In genomic region chr9:112764344-112764743, GRCh38 we compare ENCODE assay signal across 13 cellular contexts. TPM values are rescaled to one million over a fixed set of nuclear protein-coding genes. Genes with fewer than 3 reads are reported as not detected.
DNase-seq lines count a peak whose midpoint lies in the region; ATAC-seq, FAIRE-seq and TF ChIP-seq lines count a peak whose summit lies in the region.
"Had no signal": no experiment of that assay in that cellular context is flagged by ENCODE, and none has a peak within 500 bp of the region (broad histone marks: within the 10 kb centered on the region; RNA-seq: fewer than 3 reads in every experiment).

No MANE protein-coding gene starts in this region.

- H3K4me3 ChIP-seq in fibroblast of villous mesenchyme (ENCODE audit: low read depth, low read length), result no peak overlapping the region
- H3K4me3 ChIP-seq: sigmoid colon had no signal

- FAIRE-seq in H54 (lab: Jason Lieb, UNC), result peak; percentile 91
- FAIRE-seq: frontal cortex, TTC549 had no signal

- TF ChIP-seq CTCF in fibroblast of villous mesenchyme (IDR thresholded peaks at IDR 0.05; ENCODE audit: insufficient read depth, low read depth, low read length), result no peak
- TF ChIP-seq CTCF in progenitor cell of endocrine pancreas (IDR thresholded peaks at IDR 0.05; ENCODE audit: unreplicated experiment), result no peak

- DNase-seq in H54 (ENCODE audit: insufficient read length, low spot score) (peak; percentile 35), SW480 (ENCODE audit: low spot score) (peak; percentile 27), fibroblast of villous mesenchyme (ENCODE audit: low read depth) (peak; percentile 62), progenitor cell of endocrine pancreas (ENCODE audit: low spot score, unreplicated experiment) (no peak)
- DNase-seq in natural killer cell treated with Interleukin-12 subunit alpha and Interleukin-12 subunit beta and Interleukin-15 and Interleukin-18, amount 100 ng/mL, for 72 hours (ENCODE audit: low spot score), result no peak
- DNase-seq in activated CD4-positive, CD25-positive, alpha-beta regulatory T cell (lab: John Stamatoyannopoulos, UW), result no peak
- DNase-seq in activated T-cell treated with anti-CD3 and anti-CD28 coated beads, Interleukin-2, amount 50 U/mL, for 48 hours, result no peak
- DNase-seq: NCI-H2107, PC-3, sigmoid colon had no signal

- no peak for TF ChIP-seq POLR2A in H54 (IDR thresholded peaks at IDR 0.05; ENCODE audit: low read depth, low read length)

- no peak overlapping the region for H3K4me3 Mint-ChIP-seq in progenitor cell of endocrine pancreas (ENCODE audit: low read depth)
- H3K4me3 Mint-ChIP-seq in natural killer cell treated with Interleukin-12 subunit alpha and Interleukin-12 subunit beta and Interleukin-15 and Interleukin-18, amount 100 ng/mL, for 72 hours, result no peak overlapping the region

- peaks cover 7% of the 10 kb centered on the region for H3K9me3 Mint-ChIP-seq in progenitor cell of endocrine pancreas (ENCODE audit: low read depth)
- H3K9me3 Mint-ChIP-seq in natural killer cell treated with Interleukin-12 subunit alpha and Interleukin-12 subunit beta and Interleukin-15 and Interleukin-18, amount 100 ng/mL, for 72 hours, result no peaks in the 10 kb centered on the region

- no peaks in the 10 kb centered on the region for H3K27me3 Mint-ChIP-seq in progenitor cell of endocrine pancreas
- H3K27me3 Mint-ChIP-seq in natural killer cell treated with Interleukin-12 subunit alpha and Interleukin-12 subunit beta and Interleukin-15 and Interleukin-18, amount 100 ng/mL, for 72 hours, result peaks cover 7% of the 10 kb centered on the region in 2 donors

- ATAC-seq in natural killer cell treated with Interleukin-12 subunit alpha and Interleukin-12 subunit beta and Interleukin-15 and Interleukin-18, amount 100 ng/mL, for 72 hours, result no peak
- ATAC-seq in HG03196 (IDR thresholded peaks at IDR 0.05; ENCODE audit: unreplicated experiment), result no peak
- ATAC-seq: PC-3 had no signal

- H3K4me1 Mint-ChIP-seq in progenitor cell of endocrine pancreas (ENCODE audit: low read depth), result peaks cover 18% of the 10 kb centered on the region
- peaks cover 35 to 38% of the 10 kb centered on the region in 2 donors for H3K4me1 Mint-ChIP-seq in natural killer cell treated with Interleukin-12 subunit alpha and Interleukin-12 subunit beta and Interleukin-15 and Interleukin-18, amount 100 ng/mL, for 72 hours (ENCODE audit: low read depth in 2 of 2)

- H3K27ac Mint-ChIP-seq in progenitor cell of endocrine pancreas, result peak overlapping the region; percentile 21
- H3K27ac Mint-ChIP-seq in natural killer cell treated with Interleukin-12 subunit alpha and Interleukin-12 subunit beta and Interleukin-15 and Interleukin-18, amount 100 ng/mL, for 72 hours, result no peak overlapping the region

- peaks cover 3% of the 10 kb centered on the region for H3K36me3 Mint-ChIP-seq in progenitor cell of endocrine pancreas (ENCODE audit: insufficient read depth)
- H3K36me3 Mint-ChIP-seq in natural killer cell treated with Interleukin-12 subunit alpha and Interleukin-12 subunit beta and Interleukin-15 and Interleukin-18, amount 100 ng/mL, for 72 hours, result peaks cover 15% of the 10 kb centered on the region

RNA-seq across cellular contexts. Expression of gene SNX30, which starts 13.8 kb away (rescaled TPM):
- 27.6 and 27.7 TPM in 2 replicates for total RNA-seq in fibroblast of villous mesenchyme
- 12.9 and 13.4 TPM in 2 replicates for total RNA-seq in progenitor cell of endocrine pancreas
- total RNA-seq in natural killer cell treated with Interleukin-12 subunit alpha and Interleukin-12 subunit beta and Interleukin-15 and Interleukin-18, amount 100 ng/mL, for 72 hours, result 1 to 10 TPM; 6.1 to 6.2 TPM

RNA-seq across cellular contexts. Expression of gene INIP, which starts 46.4 kb away (rescaled TPM):
- total RNA-seq in fibroblast of villous mesenchyme (12.9 and 23.3 TPM in 2 replicates), progenitor cell of endocrine pancreas (31.6 and 32.6 TPM in 2 replicates)
- total RNA-seq in natural killer cell treated with Interleukin-12 subunit alpha and Interleukin-12 subunit beta and Interleukin-15 and Interleukin-18, amount 100 ng/mL, for 72 hours, result 10 to 100 TPM; 31.3 to 39.5 TPM

Comparison
In these comparisons a context has a peak if more than half of its experiments do, and no peak if none do; other contexts are left out.
1. DNase-seq: peak in H54 (single experiment), SW480 (single experiment) and fibroblast of villous mesenchyme (single experiment); none in progenitor cell of endocrine pancreas (single experiment), natural killer cell treated with Interleukin-12 subunit alpha and Interleukin-12 subunit beta and Interleukin-15 and Interleukin-18, amount 100 ng/mL, for 72 hours (single experiment), activated CD4-positive, CD25-positive, alpha-beta regulatory T cell (0 of 4) and activated T-cell treated with anti-CD3 and anti-CD28 coated beads, Interleukin-2, amount 50 U/mL, for 48 hours (0 of 2).